20 cellular contexts compared by ENCODE assay signal in the genomic region with DNA sequence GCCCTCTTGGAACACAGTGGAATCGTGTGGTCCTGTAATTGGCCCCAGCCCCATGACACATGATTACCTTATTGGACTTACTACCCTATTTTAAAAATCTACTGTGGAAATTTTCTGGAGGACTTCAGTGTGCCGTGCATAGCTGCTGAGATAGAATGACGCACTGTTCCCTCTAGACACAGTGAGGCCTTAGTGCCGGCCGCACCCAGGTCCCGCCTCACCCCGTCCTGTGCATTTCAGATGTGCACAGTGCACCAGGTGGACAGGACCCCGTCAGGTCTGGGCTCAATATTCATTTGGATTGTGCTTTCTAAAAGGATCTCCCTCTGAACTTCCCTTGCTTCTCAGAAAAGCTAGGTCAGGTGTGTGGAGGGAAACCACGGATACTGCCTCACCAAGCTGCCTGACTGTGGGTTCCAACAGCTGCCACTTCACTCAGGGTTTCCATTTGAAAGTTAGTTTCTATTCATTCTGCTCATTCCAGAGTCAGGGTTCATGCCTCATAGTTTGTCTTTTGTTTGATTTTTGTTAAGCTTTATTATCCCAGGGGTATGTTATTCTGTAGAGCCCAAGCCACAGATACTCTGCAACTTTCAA.
"Had no signal": no experiment of that assay in that cellular context is flagged by ENCODE, and none has a peak within 500 bp of the region (broad histone marks: within the 10 kb centered on the region; RNA-seq: fewer than 3 reads in every experiment).

No MANE protein-coding gene starts in this region.

- H3K27ac ChIP-seq: adrenal gland, dorsolateral prefrontal cortex, foreskin keratinocyte, skin epidermis, stomach had no signal

- H3K27ac Mint-ChIP-seq: activated CD8-positive, alpha-beta T cell treated with anti-CD3 and anti-CD28 coated beads for 36 hours; immature natural killer cell; type B pancreatic cell had no signal

- H3K4me3 Mint-ChIP-seq: activated CD8-positive, alpha-beta T cell treated with anti-CD3 and anti-CD28 coated beads for 36 hours; immature natural killer cell; type B pancreatic cell had no signal

- H3K4me1 ChIP-seq: adrenal gland, foreskin keratinocyte had no signal

- H3K27me3 Mint-ChIP-seq: activated CD8-positive, alpha-beta T cell treated with anti-CD3 and anti-CD28 coated beads for 36 hours; type B pancreatic cell had no signal

- H3K4me3 ChIP-seq: adrenal gland, dorsolateral prefrontal cortex, skin epidermis, stomach had no signal

- ATAC-seq: activated CD8-positive, alpha-beta T cell treated with anti-CD3 and anti-CD28 coated beads for 36 hours; foreskin keratinocyte had no signal

- DNase-seq: activated CD4-positive, alpha-beta T cell treated with anti-CD3 and anti-CD28 coated beads for 48 hours; activated CD4-positive, CD25-positive, alpha-beta regulatory T cell; activated CD8-positive, alpha-beta T cell treated with anti-CD3 and anti-CD28 coated beads for 36 hours; activated effector memory CD4-positive, alpha-beta T cell treated with Interleukin-2 at 50 U/mL for 16 hours; activated naive CD4-positive, alpha-beta T cell treated with anti-CD3 and anti-CD28 coated beads, Interleukin-2, amount 50 U/mL, for 16 hours; activated T-cell treated with anti-CD3 and anti-CD28 coated beads, Interleukin-2, amount 50 U/mL, for 48 hours; adrenal gland; caudate nucleus; dorsolateral prefrontal cortex; foreskin keratinocyte; immature natural killer cell; kidney glomerular epithelial cell; midbrain; occipital lobe; stimulated activated CD4-positive, alpha-beta T cell treated with anti-CD3 and anti-CD28 coated beads, Interleukin-15, amount 100 ng/mL, for 24 hours; stimulated activated CD4-positive, alpha-beta T cell treated with anti-CD3 and anti-CD28 coated beads, Interleukin-2, amount 100 ng/mL, for 48 hours; stomach; T1000 had no signal

- H3K36me3 ChIP-seq: adrenal gland, stomach had no signal

- H3K27me3 ChIP-seq: adrenal gland, dorsolateral prefrontal cortex, foreskin keratinocyte, stomach had no signal

- H3K36me3 Mint-ChIP-seq: immature natural killer cell, type B pancreatic cell had no signal

- H3K9me3 Mint-ChIP-seq: activated CD8-positive, alpha-beta T cell treated with anti-CD3 and anti-CD28 coated beads for 36 hours; immature natural killer cell; type B pancreatic cell had no signal

- H3K4me1 Mint-ChIP-seq: immature natural killer cell had no signal

- H3K9me3 ChIP-seq: adrenal gland, stomach had no signal
